In genomic region chr1:12432897-12433296, GRCh38 we compare ENCODE assay signal across 1 cellular context.
TF ChIP-seq lines count a peak whose summit lies in the region.

No MANE protein-coding gene starts in this region.

TF ChIP-seq in HepG2, 621 proteins besides CTCF, POLR2A, EP300 and RAD21 (continued from another document):
- TF ChIP-seq SIX1 (CRISPR knock-in tag; IDR thresholded peaks at IDR 0.05; ENCODE audit: borderline replicate concordance) (no peak), FOXC1 (CRISPR knock-in tag; IDR thresholded peaks at IDR 0.05; ENCODE audit: borderline replicate concordance) (no peak), E2F2 (CRISPR knock-in tag; IDR thresholded peaks at IDR 0.05; ENCODE audit: borderline replicate concordance) (no peak), USF2 (IDR thresholded peaks at IDR 0.05; ENCODE audit: low read depth, low read length) (no peak), USF2 (CRISPR knock-in tag; IDR thresholded peaks at IDR 0.05; ENCODE audit: borderline replicate concordance) (no peak), PHF20 (CRISPR knock-in tag; IDR thresholded peaks at IDR 0.05) (no peak), NFKBIZ (CRISPR knock-in tag; IDR thresholded peaks at IDR 0.05) (no peak), SMAD9 (CRISPR knock-in tag; IDR thresholded peaks at IDR 0.05) (no peak), RFX1 (IDR thresholded peaks at IDR 0.05) (no peak), MEF2D (CRISPR knock-in tag; IDR thresholded peaks at IDR 0.05) (no peak), HNRNPLL (IDR thresholded peaks at IDR 0.05; ENCODE audit: low read depth, low read length, poor library complexity, severe bottlenecking) (no peak), DBP (CRISPR knock-in tag; IDR thresholded peaks at IDR 0.05; ENCODE audit: not compliant biosample characterization) (no peak), ZNF326 (CRISPR knock-in tag; IDR thresholded peaks at IDR 0.05; ENCODE audit: borderline replicate concordance) (no peak), CBX5 (CRISPR knock-in tag; IDR thresholded peaks at IDR 0.05; ENCODE audit: borderline replicate concordance) (no peak)
